Comparison of ENCODE assay signal across 1 cellular context in the genomic region with DNA sequence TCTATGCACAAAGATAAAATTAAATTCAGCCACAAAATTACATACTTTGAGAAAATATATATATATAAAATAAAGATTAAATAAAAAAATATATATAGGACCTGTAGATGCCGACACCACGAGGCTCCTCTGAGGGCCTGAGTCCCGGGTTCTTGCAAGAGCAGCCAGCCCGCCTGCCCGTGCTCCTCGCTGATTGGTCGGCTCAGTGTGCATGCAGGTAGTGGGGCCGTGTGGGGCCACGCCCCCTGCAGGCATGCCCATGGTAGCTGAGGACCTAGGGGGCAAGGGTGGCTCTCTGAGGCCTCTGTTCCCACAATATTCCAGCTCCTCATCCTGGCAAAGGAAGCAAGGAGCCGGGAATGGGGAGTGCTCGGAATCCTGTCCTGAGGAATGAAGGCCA.
TF ChIP-seq lines count a peak whose summit lies in the region.

No MANE protein-coding gene starts in this region.

TF ChIP-seq in K562, 482 proteins besides CTCF, POLR2A, EP300 and RAD21 (continued from another document):
- TF ChIP-seq, protein P1, sequence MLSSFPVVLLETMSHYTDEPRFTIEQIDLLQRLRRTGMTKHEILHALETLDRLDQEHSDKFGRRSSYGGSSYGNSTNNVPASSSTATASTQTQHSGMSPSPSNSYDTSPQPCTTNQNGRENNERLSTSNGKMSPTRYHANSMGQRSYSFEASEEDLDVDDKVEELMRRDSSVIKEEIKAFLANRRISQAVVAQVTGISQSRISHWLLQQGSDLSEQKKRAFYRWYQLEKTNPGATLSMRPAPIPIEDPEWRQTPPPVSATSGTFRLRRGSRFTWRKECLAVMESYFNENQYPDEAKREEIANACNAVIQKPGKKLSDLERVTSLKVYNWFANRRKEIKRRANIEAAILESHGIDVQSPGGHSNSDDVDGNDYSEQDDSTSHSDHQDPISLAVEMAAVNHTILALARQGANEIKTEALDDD (IDR thresholded peaks at IDR 0.05) = no peak
- TF ChIP-seq, protein P2, sequence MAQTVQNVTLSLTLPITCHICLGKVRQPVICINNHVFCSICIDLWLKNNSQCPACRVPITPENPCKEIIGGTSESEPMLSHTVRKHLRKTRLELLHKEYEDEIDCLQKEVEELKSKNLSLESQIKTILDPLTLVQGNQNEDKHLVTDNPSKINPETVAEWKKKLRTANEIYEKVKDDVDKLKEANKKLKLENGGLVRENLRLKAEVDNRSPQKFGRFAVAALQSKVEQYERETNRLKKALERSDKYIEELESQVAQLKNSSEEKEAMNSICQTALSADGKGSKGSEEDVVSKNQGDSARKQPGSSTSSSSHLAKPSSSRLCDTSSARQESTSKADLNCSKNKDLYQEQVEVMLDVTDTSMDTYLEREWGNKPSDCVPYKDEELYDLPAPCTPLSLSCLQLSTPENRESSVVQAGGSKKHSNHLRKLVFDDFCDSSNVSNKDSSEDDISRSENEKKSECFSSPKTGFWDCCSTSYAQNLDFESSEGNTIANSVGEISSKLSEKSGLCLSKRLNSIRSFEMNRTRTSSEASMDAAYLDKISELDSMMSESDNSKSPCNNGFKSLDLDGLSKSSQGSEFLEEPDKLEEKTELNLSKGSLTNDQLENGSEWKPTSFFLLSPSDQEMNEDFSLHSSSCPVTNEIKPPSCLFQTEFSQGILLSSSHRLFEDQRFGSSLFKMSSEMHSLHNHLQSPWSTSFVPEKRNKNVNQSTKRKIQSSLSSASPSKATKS (CRISPR knock-in tag; IDR thresholded peaks at IDR 0.05) = no peak
- TF ChIP-seq CXXC5 (CRISPR knock-in tag; IDR thresholded peaks at IDR 0.05) = no peak
